19 cellular contexts compared by ENCODE assay signal in genomic region chr16:852451-853185, GRCh38. TPM values are rescaled to one million over a fixed set of nuclear protein-coding genes. Genes with fewer than 3 reads are reported as not detected.
"Had no signal": no experiment of that assay in that cellular context is flagged by ENCODE, and none has a peak within 500 bp of the region (broad histone marks: within the 10 kb centered on the region; RNA-seq: fewer than 3 reads in every experiment).

No MANE protein-coding gene starts in this region.

- H3K4me3 ChIP-seq: cardiac muscle cell, coronary artery, upper lobe of left lung had no signal

- H3K4me1 ChIP-seq: upper lobe of left lung had no signal

- H3K9me3 ChIP-seq: upper lobe of left lung had no signal

- DNase-seq: activated CD4-positive, alpha-beta T cell treated with anti-CD3 and anti-CD28 coated beads for 48 hours; activated CD8-positive, alpha-beta T cell treated with anti-CD3 and anti-CD28 coated beads, Interleukin-2, amount 10 ng/mL, durations not matched to agents 7 days and 5 days; activated naive CD4-positive, alpha-beta T cell; activated naive CD8-positive, alpha-beta T cell treated with anti-CD3 and anti-CD28 coated beads, Interleukin-2, amount 50 U/mL, for 24 hours; effector CD8-positive, alpha-beta T cell; foreskin melanocyte; mammary epithelial cell; natural killer cell; retina; small intestine had no signal

- ATAC-seq: activated CD8-positive, alpha-beta T cell treated with anti-CD3 and anti-CD28 coated beads, Interleukin-2, amount 10 ng/mL, durations not matched to agents 7 days and 5 days; activated naive CD8-positive, alpha-beta T cell treated with anti-CD3 and anti-CD28 coated beads, Interleukin-2, amount 50 U/mL, for 24 hours; natural killer cell; SK-N-SH treated with all-trans-retinoic acid at 6 μM for 48 hours; WTC11 had no signal

- H3K27ac ChIP-seq: cardiac muscle cell, coronary artery, upper lobe of left lung had no signal

- H3K36me3 ChIP-seq: cardiac muscle cell, upper lobe of left lung had no signal

- H3K27me3 ChIP-seq: cardiac muscle cell, upper lobe of left lung had no signal

RNA-seq across cellular contexts. Expression of gene GNG13, which starts 52.1 kb away (rescaled TPM):
- total RNA-seq: activated CD8-positive, alpha-beta T cell treated with anti-CD3 and anti-CD28 coated beads, Interleukin-2, amount 10 ng/mL, durations not matched to agents 7 days and 5 days; activated T-helper 1 cell treated with anti-CD3 and anti-CD28 coated beads, Interleukin-12 subunit alpha, Interleukin-12 subunit beta, Interleukin-2, Interleukin-4 antibody, amounts not matched to agents 30 ng/mL and 10 ng/mL and 1 ng/mL, durations not matched to agents 14 hours and 24 hours and 36 hours; cardiac muscle cell; mammary epithelial cell; mucosa of gallbladder; natural killer cell; osteocyte; subcutaneous adipose tissue; upper lobe of left lung; WTC11 had no signal
- polyA plus RNA-seq: mammary epithelial cell had no signal
